12 cellular contexts compared by ENCODE assay signal in the genomic region with DNA sequence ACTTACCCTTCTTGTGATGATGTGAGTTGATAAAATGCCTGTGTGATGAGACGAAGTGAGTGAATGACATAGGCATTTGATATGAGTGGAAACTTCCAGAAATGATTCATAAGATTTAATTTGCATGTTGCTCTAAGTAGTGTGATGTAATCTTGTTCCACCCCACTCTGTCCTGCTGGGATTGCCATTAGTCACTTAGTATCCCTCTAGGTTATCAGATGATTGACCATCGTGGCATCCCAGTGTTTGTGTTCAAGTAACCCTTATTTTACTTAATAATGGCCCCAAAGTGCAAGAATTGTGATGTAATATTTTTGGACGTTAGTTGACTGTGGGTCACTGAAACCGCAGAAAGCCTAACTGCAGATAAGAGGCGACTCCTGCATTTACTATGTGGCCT.
DNase-seq lines count a peak whose midpoint lies in the region; ATAC-seq, FAIRE-seq and TF ChIP-seq lines count a peak whose summit lies in the region.
"Had no signal": no experiment of that assay in that cellular context is flagged by ENCODE, and none has a peak within 500 bp of the region (broad histone marks: within the 10 kb centered on the region; RNA-seq: fewer than 3 reads in every experiment).

No MANE protein-coding gene starts in this region.

- DNase-seq in AG08395 (ENCODE audit: low spot score) (peak; percentile 77), HTR-8/SVneo (ENCODE audit: insufficient read length, low spot score) (peak; percentile 60), bronchial epithelial cell (ENCODE audit: low read depth) (peak; percentile 98), kidney epithelial cell (ENCODE audit: low read depth) (peak; percentile 88), DMS114 treated with DMSO at 0.1 percent for 48 hours (lab: John Stamatoyannopoulos, UW; ENCODE audit: unreplicated experiment) (no peak), glutamatergic neuron (no peak)
- no peak for DNase-seq in naive thymus-derived CD8-positive, alpha-beta T cell
- DNase-seq: NCI-H526 treated with DMSO at 0.1 percent for 48 hours, pancreas, T-helper 2 cell had no signal

- H3K27me3 Mint-ChIP-seq in glutamatergic neuron (ENCODE audit: unreplicated experiment) = no peaks in the 10 kb centered on the region
- no peaks in the 10 kb centered on the region for H3K27me3 Mint-ChIP-seq in naive thymus-derived CD8-positive, alpha-beta T cell
- H3K27me3 Mint-ChIP-seq: central memory CD8-positive, alpha-beta T cell had no signal

- no peaks in the 10 kb centered on the region for H3K4me1 Mint-ChIP-seq in glutamatergic neuron (ENCODE audit: low read depth, unreplicated experiment)
- no peaks in the 10 kb centered on the region for H3K4me1 Mint-ChIP-seq in naive thymus-derived CD8-positive, alpha-beta T cell
- H3K4me1 Mint-ChIP-seq: central memory CD8-positive, alpha-beta T cell had no signal

- FAIRE-seq in HTR-8/SVneo (lab: Jason Lieb, UNC) (peak; percentile 89), bronchial epithelial cell (lab: Jason Lieb, UNC) (no peak)
- FAIRE-seq: pancreas had no signal

- no peak for ATAC-seq in naive thymus-derived CD8-positive, alpha-beta T cell
- no peak for ATAC-seq in GM19328 (IDR thresholded peaks at IDR 0.05; ENCODE audit: unreplicated experiment)

- H3K4me3 ChIP-seq in bronchial epithelial cell (ENCODE audit: low read depth, low read length) (no peak overlapping the region), kidney epithelial cell (ENCODE audit: low read depth, low read length) (no peak overlapping the region)
- H3K4me3 ChIP-seq: pancreas had no signal

- no peaks in the 10 kb centered on the region for H3K36me3 Mint-ChIP-seq in glutamatergic neuron (ENCODE audit: unreplicated experiment)
- no peaks in the 10 kb centered on the region for H3K36me3 Mint-ChIP-seq in naive thymus-derived CD8-positive, alpha-beta T cell

- H3K4me3 Mint-ChIP-seq in glutamatergic neuron (ENCODE audit: unreplicated experiment) = no peak overlapping the region
- no peak overlapping the region for H3K4me3 Mint-ChIP-seq in naive thymus-derived CD8-positive, alpha-beta T cell
- H3K4me3 Mint-ChIP-seq: central memory CD8-positive, alpha-beta T cell had no signal

- H3K36me3 ChIP-seq in bronchial epithelial cell (ENCODE audit: control insufficient read depth, insufficient read depth, low read length) (no peaks in the 10 kb centered on the region), kidney epithelial cell (ENCODE audit: control insufficient read depth, insufficient read depth, low read length) (no peaks in the 10 kb centered on the region)
- H3K36me3 ChIP-seq: pancreas had no signal

- H3K9me3 Mint-ChIP-seq in glutamatergic neuron (ENCODE audit: unreplicated experiment) = no peaks in the 10 kb centered on the region
- no peaks in the 10 kb centered on the region for H3K9me3 Mint-ChIP-seq in naive thymus-derived CD8-positive, alpha-beta T cell
- H3K9me3 Mint-ChIP-seq: central memory CD8-positive, alpha-beta T cell had no signal

- H3K27me3 ChIP-seq in bronchial epithelial cell (ENCODE audit: control insufficient read depth, insufficient read depth, low read length) (no peaks in the 10 kb centered on the region), kidney epithelial cell (ENCODE audit: control insufficient read depth, insufficient read depth, low read length) (no peaks in the 10 kb centered on the region)
- H3K27me3 ChIP-seq: pancreas had no signal

- no peak overlapping the region for H3K27ac Mint-ChIP-seq in glutamatergic neuron (ENCODE audit: unreplicated experiment)
- H3K27ac Mint-ChIP-seq in naive thymus-derived CD8-positive, alpha-beta T cell = no peak overlapping the region

- no peak for TF ChIP-seq CTCF in bronchial epithelial cell (IDR thresholded peaks at IDR 0.05; ENCODE audit: insufficient read depth, low read length, severe bottlenecking)
- no peak for TF ChIP-seq CTCF in kidney epithelial cell (IDR thresholded peaks at IDR 0.05; ENCODE audit: insufficient read depth, low read length, poor library complexity, severe bottlenecking)
- TF ChIP-seq CTCF in glutamatergic neuron (IDR thresholded peaks at IDR 0.05; ENCODE audit: partially characterized antibody, unreplicated experiment) = no peak

- POLR2A ChIA-PET in naive thymus-derived CD8-positive, alpha-beta T cell (lab: Charles Lee) = no interaction called here

Comparison
In these comparisons a context has a peak if more than half of its experiments do, and no peak if none do; other contexts are left out.
1. DNase-seq: peak in AG08395 (single experiment), HTR-8/SVneo (single experiment), bronchial epithelial cell (single experiment) and kidney epithelial cell (single experiment); none in DMS114 treated with DMSO at 0.1 percent for 48 hours (single experiment), glutamatergic neuron (single experiment) and naive thymus-derived CD8-positive, alpha-beta T cell (0 of 10).